8 cellular contexts compared by ENCODE assay signal in genomic region chr7:26365077-26365896, GRCh38.
A peak's percentile ranks its signal among the peaks of the same experiment; 100 is the strongest.
DNase-seq lines count a peak whose midpoint lies in the region; ATAC-seq, FAIRE-seq and TF ChIP-seq lines count a peak whose summit lies in the region.

No MANE protein-coding gene starts in this region.

- peak; percentile 77 for ATAC-seq in CD8-positive, alpha-beta T cell
- ATAC-seq in HG03354 (IDR thresholded peaks at IDR 0.05; ENCODE audit: poor library complexity, severe bottlenecking, unreplicated experiment), result peak; percentile 79
- ATAC-seq in activated B cell treated with CpG ODN at 0.5 μM for 24 hours (ENCODE audit: low read depth), result peak; percentile 89

- peaks cover 21% of the 10 kb centered on the region for H3K36me3 Mint-ChIP-seq in CD8-positive, alpha-beta T cell
- H3K36me3 Mint-ChIP-seq in activated B cell treated with CpG ODN at 0.5 μM for 24 hours (ENCODE audit: low read depth), result peaks cover 40% of the 10 kb centered on the region

- no peaks in the 10 kb centered on the region for H3K9me3 ChIP-seq in CD8-positive, alpha-beta T cell (ENCODE audit: low read length)

- H3K27me3 ChIP-seq in CD8-positive, alpha-beta T cell (ENCODE audit: insufficient read depth, low read length), result no peaks in the 10 kb centered on the region

- H3K36me3 ChIP-seq in CD8-positive, alpha-beta T cell (ENCODE audit: insufficient read depth, low read length), result peaks cover 4% of the 10 kb centered on the region

- peak in 6 of 7 experiments; percentile 20 to 65 (median 47) for DNase-seq in CD8-positive, alpha-beta T cell
- no peak for DNase-seq in GM19239 (ENCODE audit: insufficient read length, low spot score)
- peak; percentile 13 for DNase-seq in NCI-H345 treated with DMSO at 0.1 percent for 48 hours (lab: John Stamatoyannopoulos, UW; ENCODE audit: unreplicated experiment)
- no peak for DNase-seq in activated B cell treated with CpG ODN at 0.5 μM for 24 hours
- DNase-seq in dermis blood vessel endothelial cell, result peak; percentile 86
- DNase-seq in lung microvascular endothelial cell (ENCODE audit: low read depth in 2 of 2), result peak; percentile 79 to 86
- peak in 36 of 49 donors; percentile 4 to 72 (median 33) for DNase-seq in substantia nigra (lab: John Stamatoyannopoulos, UW)

- H3K4me3 ChIP-seq in CD8-positive, alpha-beta T cell (ENCODE audit: low read depth, low read length), result no peak overlapping the region

- peaks cover 11% of the 10 kb centered on the region for H3K4me1 Mint-ChIP-seq in CD8-positive, alpha-beta T cell (ENCODE audit: low read depth)
- peaks cover 46% of the 10 kb centered on the region for H3K4me1 Mint-ChIP-seq in activated B cell treated with CpG ODN at 0.5 μM for 24 hours

- CTCF ChIA-PET in CD8-positive, alpha-beta T cell (lab: Charles Lee), result interaction anchor here (0.6 to 8.6 kb wide), 76 partner anchors 8 to 800 kb away, joined by 3 to 141 read pairs (median 4); partner anchors contain the start of genes CBX3 and SNX10
- CTCF ChIA-PET in activated B cell treated with CpG ODN at 0.5 μM for 24 hours (lab: Charles Lee), result interaction anchor here (0.6 to 7.4 kb wide), 54 partner anchors 9 to 796 kb away, joined by 3 to 146 read pairs (median 4); partner anchors contain the start of genes CBX3, HNRNPA2B1, NFE2L3 and SNX10

- H3K9me3 Mint-ChIP-seq in CD8-positive, alpha-beta T cell, result no peaks in the 10 kb centered on the region
- no peaks in the 10 kb centered on the region for H3K9me3 Mint-ChIP-seq in activated B cell treated with CpG ODN at 0.5 μM for 24 hours

- no peak overlapping the region for H3K4me3 Mint-ChIP-seq in CD8-positive, alpha-beta T cell
- H3K4me3 Mint-ChIP-seq in activated B cell treated with CpG ODN at 0.5 μM for 24 hours, result no peak overlapping the region

- no peak overlapping the region for H3K27ac ChIP-seq in CD8-positive, alpha-beta T cell (ENCODE audit: low read depth, low read length)
- no peak overlapping the region for H3K27ac ChIP-seq in substantia nigra (ENCODE audit: low read depth, low read length, poor library complexity, severe bottlenecking)

- no peaks in the 10 kb centered on the region for H3K27me3 Mint-ChIP-seq in CD8-positive, alpha-beta T cell (ENCODE audit: low read depth)
- no peaks in the 10 kb centered on the region for H3K27me3 Mint-ChIP-seq in activated B cell treated with CpG ODN at 0.5 μM for 24 hours

- H3K27ac Mint-ChIP-seq in CD8-positive, alpha-beta T cell, result no peak overlapping the region
- H3K27ac Mint-ChIP-seq in activated B cell treated with CpG ODN at 0.5 μM for 24 hours, result peak overlapping the region; percentile 85

- peak; percentile 91 for FAIRE-seq in GM19239 (lab: Jason Lieb, UNC)

- peak; percentile 75 for TF ChIP-seq CTCF in CD8-positive, alpha-beta T cell (IDR thresholded peaks at IDR 0.05)
- TF ChIP-seq CTCF in activated B cell treated with CpG ODN at 0.5 μM for 24 hours (IDR thresholded peaks at IDR 0.05), result peak; percentile 52

- peaks cover 8% of the 10 kb centered on the region for H3K4me1 ChIP-seq in CD8-positive, alpha-beta T cell (ENCODE audit: insufficient read depth, low read length)

- intact Hi-C loops in CD8-positive, alpha-beta T cell (cut with DNase I, micrococcal nuclease), result loop anchor here (1.0 to 10.0 kb wide), 12 partner anchors 74 to 1100 kb away; partner anchors contain the start of gene SNX10 (in 1 of the 2)
- intact Hi-C loops in activated B cell treated with CpG ODN at 0.5 μM for 24 hours (cut with micrococcal nuclease), result loop anchor here (1.0 to 2.0 kb wide), 9 partner anchors 50 to 472 kb away; partner anchors contain the start of genes NFE2L3 and SNX10

- POLR2A ChIA-PET in CD8-positive, alpha-beta T cell (lab: Charles Lee), result interaction anchor here (0.8 to 1.2 kb wide), 4 partner anchors 9 to 472 kb away, joined by 3 to 9 read pairs (median 5); partner anchors contain the start of genes HNRNPA2B1 and NFE2L3
- POLR2A ChIA-PET in activated B cell treated with CpG ODN at 0.5 μM for 24 hours (lab: Charles Lee), result interaction anchor here (0.5 to 2.4 kb wide), 16 partner anchors 10 to 473 kb away, joined by 3 to 20 read pairs (median 4); partner anchors contain the start of genes CBX3, HNRNPA2B1 and SNX10

Comparison
In these comparisons a context has a peak if more than half of its experiments do, and no peak if none do; other contexts are left out.
1. DNase-seq: peak in CD8-positive, alpha-beta T cell (6 of 7), NCI-H345 treated with DMSO at 0.1 percent for 48 hours (single experiment), dermis blood vessel endothelial cell (single experiment), lung microvascular endothelial cell (2 of 2) and substantia nigra (36 of 49); none in GM19239 (single experiment) and activated B cell treated with CpG ODN at 0.5 μM for 24 hours (single experiment).
2. Peak in every context shown above with its lines, with median percentiles within 50 percentile points of each other: ATAC-seq.